ENCODE assay signal across 1 cellular context in genomic region chr19:7874080-7874856, GRCh38.
TF ChIP-seq lines count a peak whose summit lies in the region.

TSS of gene PRR36 (minus strand) at chr19:7874390. CDS start at chr19:7873689, 701 bp downstream.

TF ChIP-seq in HepG2, 621 proteins besides CTCF, POLR2A, EP300 and RAD21 (continued from another document and continues in another):
- TF ChIP-seq ZNF770 (CRISPR knock-in tag; IDR thresholded peaks at IDR 0.05) = peak; percentile 47; the same call in 1 of the 2 replicates
- peak; percentile 100 for TF ChIP-seq HINFP (CRISPR knock-in tag; IDR thresholded peaks at IDR 0.05; ENCODE audit: low read depth)
- TF ChIP-seq ZBTB46 (CRISPR knock-in tag; IDR thresholded peaks at IDR 0.05; ENCODE audit: borderline replicate concordance) = no peak
- 0 out of 2 replicates have a peak, but pooled peaks have one; percentile 61 for TF ChIP-seq ZNF558 (CRISPR knock-in tag; IDR thresholded peaks at IDR 0.05; ENCODE audit: borderline replicate concordance)
- TF ChIP-seq ZFP36L2 (CRISPR knock-in tag; IDR thresholded peaks at IDR 0.05) = no peak
- no peak for TF ChIP-seq ZNF17 (CRISPR knock-in tag; IDR thresholded peaks at IDR 0.05)
- TF ChIP-seq KDM2A (CRISPR knock-in tag; IDR thresholded peaks at IDR 0.05; ENCODE audit: borderline replicate concordance, low read depth) = peak; percentile 52; the same call in 1 of the 2 replicates
- TF ChIP-seq PATZ1 (CRISPR knock-in tag; IDR thresholded peaks at IDR 0.05) = 0 out of 2 replicates have a peak, but pooled peaks have one; percentile 28
- TF ChIP-seq YY1 (IDR thresholded peaks at IDR 0.05; ENCODE audit: insufficient read depth, insufficient replicate concordance, low read depth, low read length) = peak; percentile 6
- TF ChIP-seq HMGA1 (CRISPR knock-in tag; conservative IDR thresholded peaks at IDR 0.05) = no peak
- TF ChIP-seq YEATS4 (CRISPR knock-in tag; IDR thresholded peaks at IDR 0.05; ENCODE audit: borderline replicate concordance) = 0 out of 2 replicates have a peak, but pooled peaks have one; percentile 15
- TF ChIP-seq ZNF687 (CRISPR knock-in tag; IDR thresholded peaks at IDR 0.05) = peak; percentile 64
- TF ChIP-seq THAP9 (CRISPR knock-in tag; IDR thresholded peaks at IDR 0.05; ENCODE audit: borderline replicate concordance) = 0 out of 2 replicates have a peak, but pooled peaks have one; percentile 45
- no peak for TF ChIP-seq HDAC2 (CRISPR knock-in tag; IDR thresholded peaks at IDR 0.05)
- no peak for TF ChIP-seq EEA1 (CRISPR knock-in tag; IDR thresholded peaks at IDR 0.05; ENCODE audit: borderline replicate concordance)
- TF ChIP-seq GTF3A (CRISPR knock-in tag; conservative IDR thresholded peaks at IDR 0.05) = no peak
- peak; percentile 33; the same call in 1 of the 2 replicates for TF ChIP-seq ZFX (CRISPR knock-in tag; IDR thresholded peaks at IDR 0.05; ENCODE audit: low read depth)
- no peak for TF ChIP-seq SMAD9 (CRISPR knock-in tag; IDR thresholded peaks at IDR 0.05)
- no peak for TF ChIP-seq DPF2 (CRISPR knock-in tag; IDR thresholded peaks at IDR 0.05; ENCODE audit: borderline replicate concordance, low read depth)
- no peak for TF ChIP-seq SP5 (CRISPR knock-in tag; IDR thresholded peaks at IDR 0.05; ENCODE audit: borderline replicate concordance, low read depth)
- TF ChIP-seq ZFP36 (IDR thresholded peaks at IDR 0.05; ENCODE audit: borderline replicate concordance, low read depth, low read length, partially characterized antibody) = no peak
- TF ChIP-seq ZNF556 (CRISPR knock-in tag; IDR thresholded peaks at IDR 0.05; ENCODE audit: borderline replicate concordance) = no peak
- TF ChIP-seq ZNF414 (CRISPR knock-in tag; IDR thresholded peaks at IDR 0.05) = no peak
- TF ChIP-seq PLSCR1 (CRISPR knock-in tag; IDR thresholded peaks at IDR 0.05; ENCODE audit: borderline replicate concordance) = no peak
- TF ChIP-seq HDAC1 (CRISPR knock-in tag; IDR thresholded peaks at IDR 0.05) = peak; percentile 16; the same call in 1 of the 2 replicates
- TF ChIP-seq IKZF4 (CRISPR knock-in tag; IDR thresholded peaks at IDR 0.05; ENCODE audit: borderline replicate concordance, low read depth, not compliant biosample characterization) = no peak
- TF ChIP-seq ETS1 (CRISPR knock-in tag; IDR thresholded peaks at IDR 0.05) = no peak
- no peak for TF ChIP-seq ZNF891 (CRISPR knock-in tag; IDR thresholded peaks at IDR 0.05)
- 0 out of 2 replicates have a peak, but pooled peaks have one; percentile 13 for TF ChIP-seq TFDP1 (CRISPR knock-in tag; IDR thresholded peaks at IDR 0.05; ENCODE audit: borderline replicate concordance)
- 0 out of 2 replicates have a peak, but pooled peaks have one; percentile 52 for TF ChIP-seq SIN3A (IDR thresholded peaks at IDR 0.05; ENCODE audit: borderline replicate concordance, low read depth, low read length)
- no peak for TF ChIP-seq ZBTB25 (CRISPR knock-in tag; IDR thresholded peaks at IDR 0.05)
- no peak for TF ChIP-seq NPAS2 (CRISPR knock-in tag; IDR thresholded peaks at IDR 0.05; ENCODE audit: borderline replicate concordance)
- TF ChIP-seq ZFP90 (CRISPR knock-in tag; IDR thresholded peaks at IDR 0.05; ENCODE audit: borderline replicate concordance) = 0 out of 2 replicates have a peak, but pooled peaks have one; percentile 21
- no peak for TF ChIP-seq THAP7 (CRISPR knock-in tag; IDR thresholded peaks at IDR 0.05)
- TF ChIP-seq ZSCAN21 (CRISPR knock-in tag; IDR thresholded peaks at IDR 0.05; ENCODE audit: borderline replicate concordance) = 0 out of 2 replicates have a peak, but pooled peaks have one; percentile 37
